ENCODE assay signal across 1 cellular context in the genomic region with DNA sequence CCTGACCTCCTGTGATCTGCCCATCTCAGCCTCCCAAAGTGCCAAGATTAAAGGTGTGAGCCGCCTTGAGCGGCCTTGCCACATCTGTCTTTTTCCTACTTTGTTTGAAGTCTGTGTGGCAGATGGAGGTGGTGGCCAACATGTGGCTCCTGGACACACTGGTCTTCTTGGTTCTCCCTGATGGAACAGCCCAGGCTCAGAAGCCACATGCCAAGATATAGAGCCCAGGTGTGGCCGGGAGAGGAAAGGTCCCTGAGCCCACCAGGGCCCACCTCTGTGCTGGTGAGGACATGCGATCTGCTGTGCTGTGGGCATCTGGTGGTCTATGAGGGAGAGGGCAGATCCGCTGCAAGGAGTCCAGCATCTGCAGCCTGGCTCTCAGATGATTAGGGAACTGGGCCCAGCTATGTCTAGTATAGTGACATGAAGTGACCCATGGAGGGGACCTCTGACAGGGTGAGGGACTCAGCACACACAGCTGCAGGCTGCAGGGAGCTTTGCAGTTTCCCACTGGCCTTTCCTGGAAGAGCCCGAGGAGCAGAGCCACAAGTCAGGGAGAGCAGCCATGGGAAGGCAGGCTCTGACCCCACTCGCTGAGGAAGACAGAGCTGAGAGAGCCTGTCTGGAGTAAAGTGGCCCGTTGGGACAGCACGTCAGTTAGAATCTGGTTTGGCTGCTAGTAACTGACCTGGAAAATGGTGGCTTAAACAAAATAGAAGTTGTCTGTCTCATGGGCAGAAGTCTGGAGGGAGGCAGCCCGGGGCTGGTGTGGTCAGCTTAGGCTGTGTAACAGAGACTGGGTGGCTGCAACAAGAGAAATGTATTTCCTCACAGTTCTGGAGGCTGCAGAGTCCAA.
TF ChIP-seq lines count a peak whose summit lies in the region.

No MANE protein-coding gene starts in this region.

TF ChIP-seq in H1, 55 proteins besides CTCF, POLR2A, EP300 and RAD21:
- no peak for TF ChIP-seq GTF2F1 (IDR thresholded peaks at IDR 0.05; ENCODE audit: borderline replicate concordance, low read depth, low read length)
- no peak for TF ChIP-seq TAF1 (IDR thresholded peaks at IDR 0.05; ENCODE audit: low read depth, low read length)
